In the genomic region with DNA sequence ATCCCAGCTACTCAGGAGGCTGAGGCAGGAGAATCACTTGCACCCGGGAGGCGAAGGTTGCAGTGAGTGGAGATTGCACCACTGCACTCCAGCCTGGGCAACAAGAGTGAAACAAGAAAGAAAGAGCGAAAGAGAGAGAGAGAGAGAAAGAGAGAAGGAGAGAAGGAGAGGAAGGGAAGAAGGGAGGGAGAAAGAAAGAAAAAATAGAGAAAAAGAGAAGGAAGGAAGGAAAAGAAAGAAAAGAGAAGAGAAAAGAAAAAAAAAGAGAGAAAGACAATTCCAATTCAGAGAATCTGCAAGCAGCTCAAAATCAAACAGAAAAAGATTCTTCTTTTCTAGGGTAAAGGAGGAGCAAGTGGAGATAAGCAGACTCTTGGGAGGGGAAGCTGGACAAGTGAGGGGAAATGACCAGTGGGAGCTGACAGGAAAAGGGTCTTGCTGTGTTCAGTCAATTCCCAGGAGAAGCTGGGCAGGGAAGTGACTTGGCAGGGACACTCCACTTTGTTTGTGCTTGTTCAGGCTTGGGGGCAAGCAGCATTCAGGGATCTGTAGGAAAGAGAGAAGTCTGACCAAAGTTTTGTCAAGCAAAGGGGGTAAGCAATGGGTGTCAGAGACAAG, we compare ENCODE assay signal across 1 cellular context.
TF ChIP-seq lines count a peak whose summit lies in the region.

No MANE protein-coding gene starts in this region.

TF ChIP-seq in K562, 482 proteins besides CTCF, POLR2A, EP300 and RAD21 (continued from another document and continues in another):
- TF ChIP-seq, protein P1, sequence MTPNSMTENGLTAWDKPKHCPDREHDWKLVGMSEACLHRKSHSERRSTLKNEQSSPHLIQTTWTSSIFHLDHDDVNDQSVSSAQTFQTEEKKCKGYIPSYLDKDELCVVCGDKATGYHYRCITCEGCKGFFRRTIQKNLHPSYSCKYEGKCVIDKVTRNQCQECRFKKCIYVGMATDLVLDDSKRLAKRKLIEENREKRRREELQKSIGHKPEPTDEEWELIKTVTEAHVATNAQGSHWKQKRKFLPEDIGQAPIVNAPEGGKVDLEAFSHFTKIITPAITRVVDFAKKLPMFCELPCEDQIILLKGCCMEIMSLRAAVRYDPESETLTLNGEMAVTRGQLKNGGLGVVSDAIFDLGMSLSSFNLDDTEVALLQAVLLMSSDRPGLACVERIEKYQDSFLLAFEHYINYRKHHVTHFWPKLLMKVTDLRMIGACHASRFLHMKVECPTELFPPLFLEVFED (CRISPR knock-in tag; conservative IDR thresholded peaks at IDR 0.05) = 0 out of 2 replicates have a peak, but pooled peaks have one; percentile 54
- TF ChIP-seq, protein P2, sequence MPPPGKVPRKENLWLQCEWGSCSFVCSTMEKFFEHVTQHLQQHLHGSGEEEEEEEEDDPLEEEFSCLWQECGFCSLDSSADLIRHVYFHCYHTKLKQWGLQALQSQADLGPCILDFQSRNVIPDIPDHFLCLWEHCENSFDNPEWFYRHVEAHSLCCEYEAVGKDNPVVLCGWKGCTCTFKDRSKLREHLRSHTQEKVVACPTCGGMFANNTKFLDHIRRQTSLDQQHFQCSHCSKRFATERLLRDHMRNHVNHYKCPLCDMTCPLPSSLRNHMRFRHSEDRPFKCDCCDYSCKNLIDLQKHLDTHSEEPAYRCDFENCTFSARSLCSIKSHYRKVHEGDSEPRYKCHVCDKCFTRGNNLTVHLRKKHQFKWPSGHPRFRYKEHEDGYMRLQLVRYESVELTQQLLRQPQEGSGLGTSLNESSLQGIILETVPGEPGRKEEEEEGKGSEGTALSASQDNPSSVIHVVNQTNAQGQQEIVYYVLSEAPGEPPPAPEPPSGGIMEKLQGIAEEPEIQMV (tag; conservative IDR thresholded peaks at IDR 0.05; ENCODE audit: low read depth) = 0 out of 2 replicates have a peak, but pooled peaks have one; percentile 71
- TF ChIP-seq MTA2 (IDR thresholded peaks at IDR 0.05; ENCODE audit: low read depth) (peak; percentile 50; the same call in 1 of the 2 replicates), SMARCE1 (IDR thresholded peaks at IDR 0.05) (0 out of 2 replicates have a peak, but pooled peaks have one; percentile 18), HDAC2 (IDR thresholded peaks at IDR 0.05) (no peak), HLTF (IDR thresholded peaks at IDR 0.05) (peak; percentile 45; the same call in 1 of the 2 replicates), ARHGAP35 (IDR thresholded peaks at IDR 0.05; ENCODE audit: partially characterized antibody) (peak; percentile 77), NFRKB (IDR thresholded peaks at IDR 0.05; ENCODE audit: low read depth) (0 out of 2 replicates have a peak, but pooled peaks have one; percentile 32), CAMTA2 (CRISPR knock-in tag; conservative IDR thresholded peaks at IDR 0.05) (no peak), DDX20 (tag; IDR thresholded peaks at IDR 0.05; ENCODE audit: low read depth) (no peak), RBM17 (IDR thresholded peaks at IDR 0.05; ENCODE audit: borderline replicate concordance, low read depth, low read length) (no peak), ARID2 (IDR thresholded peaks at IDR 0.05) (peak; percentile 69; the same call in 1 of the 2 replicates), ZNF253 (CRISPR knock-in tag; conservative IDR thresholded peaks at IDR 0.05) (no peak), NCOA4 (IDR thresholded peaks at IDR 0.05; ENCODE audit: partially characterized antibody) (peak; percentile 64), BCOR (IDR thresholded peaks at IDR 0.05) (0 out of 2 replicates have a peak, but pooled peaks have one; percentile 11), RBM34 (IDR thresholded peaks at IDR 0.05; ENCODE audit: borderline replicate concordance, insufficient read depth, low read length) (no peak), ZBTB17 (CRISPR knock-in tag; IDR thresholded peaks at IDR 0.05) (no peak), ARNT (IDR thresholded peaks at IDR 0.05) (peak in 1 of 2 experiments; percentile 49; a peak in 1 of 4 replicates), RNF2 (IDR thresholded peaks at IDR 0.05) (no peak), ZNF121 (CRISPR knock-in tag; conservative IDR thresholded peaks at IDR 0.05) (no peak), ZNF57 (CRISPR knock-in tag; IDR thresholded peaks at IDR 0.05) (no peak), ZNF76 (CRISPR knock-in tag; IDR thresholded peaks at IDR 0.05; ENCODE audit: borderline replicate concordance) (no peak), ZNF175 (CRISPR knock-in tag; IDR thresholded peaks at IDR 0.05; ENCODE audit: low read depth) (no peak)
- TF ChIP-seq, protein P3, sequence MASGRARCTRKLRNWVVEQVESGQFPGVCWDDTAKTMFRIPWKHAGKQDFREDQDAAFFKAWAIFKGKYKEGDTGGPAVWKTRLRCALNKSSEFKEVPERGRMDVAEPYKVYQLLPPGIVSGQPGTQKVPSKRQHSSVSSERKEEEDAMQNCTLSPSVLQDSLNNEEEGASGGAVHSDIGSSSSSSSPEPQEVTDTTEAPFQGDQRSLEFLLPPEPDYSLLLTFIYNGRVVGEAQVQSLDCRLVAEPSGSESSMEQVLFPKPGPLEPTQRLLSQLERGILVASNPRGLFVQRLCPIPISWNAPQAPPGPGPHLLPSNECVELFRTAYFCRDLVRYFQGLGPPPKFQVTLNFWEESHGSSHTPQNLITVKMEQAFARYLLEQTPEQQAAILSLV (tag; IDR thresholded peaks at IDR 0.05) = peak; percentile 54; the same call in 1 of the 2 replicates
- TF ChIP-seq, protein P4, sequence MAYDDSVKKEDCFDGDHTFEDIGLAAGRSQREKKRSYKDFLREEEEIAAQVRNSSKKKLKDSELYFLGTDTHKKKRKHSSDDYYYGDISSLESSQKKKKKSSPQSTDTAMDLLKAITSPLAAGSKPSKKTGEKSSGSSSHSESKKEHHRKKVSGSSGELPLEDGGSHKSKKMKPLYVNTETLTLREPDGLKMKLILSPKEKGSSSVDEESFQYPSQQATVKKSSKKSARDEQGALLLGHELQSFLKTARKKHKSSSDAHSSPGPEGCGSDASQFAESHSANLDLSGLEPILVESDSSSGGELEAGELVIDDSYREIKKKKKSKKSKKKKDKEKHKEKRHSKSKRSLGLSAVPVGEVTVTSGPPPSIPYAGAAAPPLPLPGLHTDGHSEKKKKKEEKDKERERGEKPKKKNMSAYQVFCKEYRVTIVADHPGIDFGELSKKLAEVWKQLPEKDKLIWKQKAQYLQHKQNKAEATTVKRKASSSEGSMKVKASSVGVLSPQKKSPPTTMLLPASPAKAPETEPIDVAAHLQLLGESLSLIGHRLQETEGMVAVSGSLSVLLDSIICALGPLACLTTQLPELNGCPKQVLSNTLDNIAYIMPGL (CRISPR knock-in tag; IDR thresholded peaks at IDR 0.05) = no peak
- TF ChIP-seq, protein P5, sequence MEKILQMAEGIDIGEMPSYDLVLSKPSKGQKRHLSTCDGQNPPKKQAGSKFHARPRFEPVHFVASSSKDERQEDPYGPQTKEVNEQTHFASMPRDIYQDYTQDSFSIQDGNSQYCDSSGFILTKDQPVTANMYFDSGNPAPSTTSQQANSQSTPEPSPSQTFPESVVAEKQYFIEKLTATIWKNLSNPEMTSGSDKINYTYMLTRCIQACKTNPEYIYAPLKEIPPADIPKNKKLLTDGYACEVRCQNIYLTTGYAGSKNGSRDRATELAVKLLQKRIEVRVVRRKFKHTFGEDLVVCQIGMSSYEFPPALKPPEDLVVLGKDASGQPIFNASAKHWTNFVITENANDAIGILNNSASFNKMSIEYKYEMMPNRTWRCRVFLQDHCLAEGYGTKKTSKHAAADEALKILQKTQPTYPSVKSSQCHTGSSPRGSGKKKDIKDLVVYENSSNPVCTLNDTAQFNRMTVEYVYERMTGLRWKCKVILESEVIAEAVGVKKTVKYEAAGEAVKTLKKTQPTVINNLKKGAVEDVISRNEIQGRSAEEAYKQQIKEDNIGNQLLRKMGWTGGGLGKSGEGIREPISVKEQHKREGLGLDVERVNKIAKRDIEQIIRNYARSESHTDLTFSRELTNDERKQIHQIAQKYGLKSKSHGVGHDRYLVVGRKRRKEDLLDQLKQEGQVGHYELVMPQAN (IDR thresholded peaks at IDR 0.05; ENCODE audit: borderline replicate concordance) = 0 out of 2 replicates have a peak, but pooled peaks have one; percentile 21
- TF ChIP-seq, protein P6, sequence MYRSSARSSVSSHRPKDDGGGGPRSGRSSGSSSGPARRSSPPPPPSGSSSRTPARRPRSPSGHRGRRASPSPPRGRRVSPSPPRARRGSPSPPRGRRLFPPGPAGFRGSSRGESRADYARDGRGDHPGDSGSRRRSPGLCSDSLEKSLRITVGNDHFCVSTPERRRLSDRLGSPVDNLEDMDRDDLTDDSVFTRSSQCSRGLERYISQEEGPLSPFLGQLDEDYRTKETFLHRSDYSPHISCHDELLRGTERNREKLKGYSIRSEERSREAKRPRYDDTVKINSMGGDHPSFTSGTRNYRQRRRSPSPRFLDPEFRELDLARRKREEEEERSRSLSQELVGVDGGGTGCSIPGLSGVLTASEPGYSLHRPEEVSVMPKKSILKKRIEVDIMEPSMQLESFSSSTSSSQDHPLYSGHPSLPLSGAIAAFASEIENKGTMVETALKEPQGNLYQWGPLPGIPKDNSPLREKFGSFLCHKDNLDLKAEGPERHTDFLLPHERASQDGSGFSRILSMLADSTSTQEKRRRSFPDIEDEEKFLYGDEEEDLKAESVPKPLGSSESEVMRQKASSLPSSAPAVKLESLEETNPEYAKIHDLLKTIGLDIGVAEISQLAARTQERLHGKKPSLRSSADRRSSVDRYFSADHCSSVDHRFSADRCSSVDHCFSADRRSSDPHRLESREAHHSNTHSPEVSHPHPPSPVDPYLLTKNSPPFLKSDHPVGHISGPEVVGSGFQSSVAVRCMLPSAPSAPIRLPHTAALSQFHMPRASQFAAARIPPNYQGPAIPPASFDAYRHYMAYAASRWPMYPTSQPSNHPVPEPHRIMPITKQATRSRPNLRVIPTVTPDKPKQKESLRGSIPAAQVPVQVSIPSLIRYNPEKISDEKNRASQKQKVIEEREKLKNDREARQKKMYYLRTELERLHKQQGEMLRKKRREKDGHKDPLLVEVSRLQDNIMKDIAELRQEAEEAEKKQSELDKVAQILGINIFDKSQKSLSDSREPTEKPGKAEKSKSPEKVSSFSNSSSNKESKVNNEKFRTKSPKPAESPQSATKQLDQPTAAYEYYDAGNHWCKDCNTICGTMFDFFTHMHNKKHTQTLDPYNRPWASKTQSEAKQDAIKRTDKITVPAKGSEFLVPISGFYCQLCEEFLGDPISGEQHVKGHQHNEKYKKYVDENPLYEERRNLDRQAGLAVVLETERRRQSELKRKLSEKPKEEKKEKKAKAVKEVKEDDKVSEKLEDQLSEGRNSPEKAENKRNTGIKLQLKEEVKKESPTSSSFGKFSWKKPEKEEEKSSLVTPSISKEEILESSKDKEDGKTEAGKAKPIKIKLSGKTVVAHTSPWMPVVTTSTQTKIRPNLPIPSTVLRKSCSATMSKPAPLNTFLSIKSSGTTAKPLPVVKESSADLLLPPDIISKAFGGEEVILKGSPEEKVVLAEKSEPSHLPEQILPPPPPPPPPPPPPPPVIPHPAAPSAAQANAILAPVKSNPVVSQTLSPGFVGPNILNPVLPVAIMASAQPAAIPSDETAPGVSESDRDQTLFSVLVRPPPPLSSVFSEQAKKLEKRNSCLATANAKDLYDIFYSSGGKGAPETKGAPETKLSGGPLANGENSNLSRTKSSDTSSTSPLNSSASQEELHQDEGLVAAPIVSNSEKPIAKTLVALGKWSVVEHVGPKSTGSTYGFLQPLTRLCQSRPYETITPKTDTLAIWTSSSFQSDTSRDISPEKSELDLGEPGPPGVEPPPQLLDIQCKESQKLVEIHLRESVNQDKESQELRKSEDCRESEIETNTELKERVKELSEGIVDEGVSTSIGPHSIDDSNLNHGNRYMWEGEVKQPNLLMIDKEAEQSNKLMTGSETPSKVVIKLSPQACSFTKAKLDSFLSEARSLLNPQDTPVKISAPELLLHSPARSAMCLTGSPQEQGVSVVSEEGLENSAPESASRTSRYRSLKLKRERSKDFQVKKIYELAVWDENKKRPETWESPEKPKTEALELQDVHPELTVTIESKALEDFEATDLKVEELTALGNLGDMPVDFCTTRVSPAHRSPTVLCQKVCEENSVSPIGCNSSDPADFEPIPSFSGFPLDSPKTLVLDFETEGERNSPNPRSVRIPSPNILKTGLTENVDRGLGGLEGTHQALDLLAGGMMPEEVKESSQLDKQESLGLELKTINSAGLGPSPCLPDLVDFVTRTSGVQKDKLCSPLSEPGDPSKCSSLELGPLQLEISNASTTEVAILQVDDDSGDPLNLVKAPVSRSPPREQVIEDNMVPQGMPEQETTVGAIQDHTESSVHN (IDR thresholded peaks at IDR 0.05; ENCODE audit: borderline replicate concordance in 1 of 2, low read depth in 1 of 2) = 0 out of 4 replicates have a peak, but pooled peaks of 1 of the 2 experiments have one; percentile 23
- TF ChIP-seq, protein P7, sequence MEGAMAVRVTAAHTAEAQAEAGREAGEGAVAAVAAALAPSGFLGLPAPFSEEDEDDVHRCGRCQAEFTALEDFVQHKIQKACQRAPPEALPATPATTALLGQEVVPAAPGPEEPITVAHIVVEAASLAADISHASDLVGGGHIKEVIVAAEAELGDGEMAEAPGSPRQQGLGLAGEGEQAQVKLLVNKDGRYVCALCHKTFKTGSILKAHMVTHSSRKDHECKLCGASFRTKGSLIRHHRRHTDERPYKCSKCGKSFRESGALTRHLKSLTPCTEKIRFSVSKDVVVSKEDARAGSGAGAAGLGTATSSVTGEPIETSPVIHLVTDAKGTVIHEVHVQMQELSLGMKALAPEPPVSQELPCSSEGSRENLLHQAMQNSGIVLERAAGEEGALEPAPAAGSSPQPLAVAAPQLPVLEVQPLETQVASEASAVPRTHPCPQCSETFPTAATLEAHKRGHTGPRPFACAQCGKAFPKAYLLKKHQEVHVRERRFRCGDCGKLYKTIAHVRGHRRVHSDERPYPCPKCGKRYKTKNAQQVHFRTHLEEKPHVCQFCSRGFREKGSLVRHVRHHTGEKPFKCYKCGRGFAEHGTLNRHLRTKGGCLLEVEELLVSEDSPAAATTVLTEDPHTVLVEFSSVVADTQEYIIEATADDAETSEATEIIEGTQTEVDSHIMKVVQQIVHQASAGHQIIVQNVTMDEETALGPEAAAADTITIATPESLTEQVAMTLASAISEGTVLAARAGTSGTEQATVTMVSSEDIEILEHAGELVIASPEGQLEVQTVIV (CRISPR knock-in tag; IDR thresholded peaks at IDR 0.05; ENCODE audit: borderline replicate concordance) = no peak
- TF ChIP-seq, protein P8, sequence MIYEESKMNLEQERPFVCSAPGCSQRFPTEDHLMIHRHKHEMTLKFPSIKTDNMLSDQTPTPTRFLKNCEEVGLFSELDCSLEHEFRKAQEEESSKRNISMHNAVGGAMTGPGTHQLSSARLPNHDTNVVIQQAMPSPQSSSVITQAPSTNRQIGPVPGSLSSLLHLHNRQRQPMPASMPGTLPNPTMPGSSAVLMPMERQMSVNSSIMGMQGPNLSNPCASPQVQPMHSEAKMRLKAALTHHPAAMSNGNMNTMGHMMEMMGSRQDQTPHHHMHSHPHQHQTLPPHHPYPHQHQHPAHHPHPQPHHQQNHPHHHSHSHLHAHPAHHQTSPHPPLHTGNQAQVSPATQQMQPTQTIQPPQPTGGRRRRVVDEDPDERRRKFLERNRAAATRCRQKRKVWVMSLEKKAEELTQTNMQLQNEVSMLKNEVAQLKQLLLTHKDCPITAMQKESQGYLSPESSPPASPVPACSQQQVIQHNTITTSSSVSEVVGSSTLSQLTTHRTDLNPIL (CRISPR knock-in tag; IDR thresholded peaks at IDR 0.05) = no peak
